In the genomic region with DNA sequence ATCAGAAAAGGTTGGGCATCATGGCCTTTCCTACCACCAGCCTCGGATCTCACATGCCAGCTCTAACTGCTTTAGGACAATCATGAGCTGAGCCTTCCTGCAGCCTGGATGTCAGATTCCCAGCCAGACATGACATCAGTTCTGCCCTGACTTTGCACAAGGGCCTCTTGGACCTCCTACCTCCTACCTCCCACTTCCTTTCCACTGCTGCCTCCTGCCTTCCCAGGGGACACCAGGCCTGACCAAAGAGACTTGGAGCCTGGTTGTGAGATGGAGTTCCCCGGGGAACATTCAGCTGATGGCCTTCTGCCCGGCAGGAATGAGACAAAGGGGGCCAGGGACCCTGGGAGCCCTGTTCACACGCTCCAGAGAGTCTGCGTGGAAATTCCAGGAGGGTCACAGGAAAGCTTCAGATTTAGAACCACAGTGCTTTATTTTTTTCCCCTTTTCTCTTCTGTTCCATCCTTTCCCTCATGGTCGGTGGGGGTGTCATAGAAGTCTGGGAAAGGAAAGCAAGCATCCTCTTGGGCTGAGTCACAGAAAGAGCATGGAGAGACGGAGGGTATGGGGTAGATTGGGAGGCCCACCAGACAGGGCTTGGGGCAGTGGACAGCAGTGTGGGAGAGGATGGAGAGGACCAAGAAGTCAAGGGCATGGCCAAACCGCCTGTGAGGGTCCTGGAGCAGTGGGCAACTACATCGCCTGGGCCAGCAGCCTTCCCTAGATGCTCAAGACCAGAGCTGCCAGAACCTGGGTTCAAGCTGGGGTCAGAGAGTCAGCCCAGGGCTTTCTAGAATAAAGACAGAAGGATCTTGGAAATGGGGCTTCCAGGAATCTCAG, we compare ENCODE assay signal across 15 cellular contexts. TPM values are rescaled to one million over a fixed set of nuclear protein-coding genes. Genes with fewer than 3 reads are reported as not detected.
DNase-seq lines count a peak whose midpoint lies in the region; ATAC-seq and TF ChIP-seq lines count a peak whose summit lies in the region.
"Had no signal": no experiment of that assay in that cellular context is flagged by ENCODE, and none has a peak within 500 bp of the region (broad histone marks: within the 10 kb centered on the region; RNA-seq: fewer than 3 reads in every experiment).

No MANE protein-coding gene starts in this region.

- H3K4me3 Mint-ChIP-seq in activated T-helper 1 cell treated with anti-CD3 and anti-CD28 coated beads, Interleukin-12 subunit alpha, Interleukin-12 subunit beta, Interleukin-2, Interleukin-4 antibody, amounts not matched to agents 30 ng/mL and 10 ng/mL and 1 ng/mL, durations not matched to agents 14 hours and 24 hours and 36 hours: no peak overlapping the region

- peak overlapping the region; percentile 87 for H3K27ac ChIP-seq in muscle layer of duodenum (ENCODE audit: low read length)
- peak overlapping the region; percentile 7 for H3K27ac ChIP-seq in upper lobe of right lung

- no peaks in the 10 kb centered on the region for H3K4me1 Mint-ChIP-seq in activated T-helper 1 cell treated with anti-CD3 and anti-CD28 coated beads, Interleukin-12 subunit alpha, Interleukin-12 subunit beta, Interleukin-2, Interleukin-4 antibody, amounts not matched to agents 30 ng/mL and 10 ng/mL and 1 ng/mL, durations not matched to agents 14 hours and 24 hours and 36 hours (ENCODE audit: low read depth)

- DNase-seq in SK-N-DZ (ENCODE audit: low spot score): peak; percentile 67
- DNase-seq in fibroblast of pulmonary artery (ENCODE audit: low read depth): peak; percentile 94
- DNase-seq in upper lobe of right lung: no peak
- DNase-seq in activated T-helper 1 cell treated with anti-CD3 and anti-CD28 coated beads, Interleukin-12 subunit alpha, Interleukin-12 subunit beta, Interleukin-2, Interleukin-4 antibody, amounts not matched to agents 30 ng/mL and 10 ng/mL and 1 ng/mL, durations not matched to agents 14 hours and 24 hours and 36 hours (ENCODE audit: low spot score): no peak
- no peak for DNase-seq in SW480 (ENCODE audit: low spot score)
- DNase-seq in NK-92 (lab: John Stamatoyannopoulos, UW; ENCODE audit: unreplicated experiment): no peak
- DNase-seq: activated CD4-positive, CD25-positive, alpha-beta regulatory T cell treated with anti-CD3 and anti-CD28 coated beads, Interleukin-2, amount 50 U/mL, for 72 hours; activated gamma-delta T cell; nucleus accumbens; SHP77; stimulated activated CD4-positive, alpha-beta T cell treated with anti-CD3 and anti-CD28 coated beads, Interleukin-4, amount 100 ng/mL, for 4 hours had no signal

- peaks cover 8% of the 10 kb centered on the region for H3K27me3 Mint-ChIP-seq in activated T-helper 1 cell treated with anti-CD3 and anti-CD28 coated beads, Interleukin-12 subunit alpha, Interleukin-12 subunit beta, Interleukin-2, Interleukin-4 antibody, amounts not matched to agents 30 ng/mL and 10 ng/mL and 1 ng/mL, durations not matched to agents 14 hours and 24 hours and 36 hours (ENCODE audit: insufficient read depth)

- no peaks in the 10 kb centered on the region for H3K9me3 ChIP-seq in muscle layer of duodenum (ENCODE audit: control insufficient read depth in 1 of 2, low read length in 2 of 2)
- H3K9me3 ChIP-seq in upper lobe of right lung: no peaks in the 10 kb centered on the region

- no peak for TF ChIP-seq CTCF in fibroblast of pulmonary artery (IDR thresholded peaks at IDR 0.05; ENCODE audit: low read length, missing control alignments)
- TF ChIP-seq CTCF in upper lobe of right lung (IDR thresholded peaks at IDR 0.05): no peak

- H3K27me3 ChIP-seq in muscle layer of duodenum (ENCODE audit: low read depth, low read length) (no peaks in the 10 kb centered on the region), upper lobe of right lung (no peaks in the 10 kb centered on the region)

- ATAC-seq in upper lobe of right lung (no peak), GM18868 (IDR thresholded peaks at IDR 0.05; ENCODE audit: unreplicated experiment) (no peak)

- H3K4me1 ChIP-seq in muscle layer of duodenum (ENCODE audit: control insufficient read depth in 1 of 2, insufficient read depth in 2 of 2, low read length in 2 of 2) (peaks cover 0 to 49% of the 10 kb centered on the region in 2 donors), upper lobe of right lung (peaks cover 41% of the 10 kb centered on the region)

- no peaks in the 10 kb centered on the region for H3K9me3 Mint-ChIP-seq in activated T-helper 1 cell treated with anti-CD3 and anti-CD28 coated beads, Interleukin-12 subunit alpha, Interleukin-12 subunit beta, Interleukin-2, Interleukin-4 antibody, amounts not matched to agents 30 ng/mL and 10 ng/mL and 1 ng/mL, durations not matched to agents 14 hours and 24 hours and 36 hours

- H3K27ac Mint-ChIP-seq in activated T-helper 1 cell treated with anti-CD3 and anti-CD28 coated beads, Interleukin-12 subunit alpha, Interleukin-12 subunit beta, Interleukin-2, Interleukin-4 antibody, amounts not matched to agents 30 ng/mL and 10 ng/mL and 1 ng/mL, durations not matched to agents 14 hours and 24 hours and 36 hours: no peak overlapping the region

- no peak overlapping the region for H3K4me3 ChIP-seq in fibroblast of pulmonary artery (replicated peaks; ENCODE audit: low read depth, low read length)
- H3K4me3 ChIP-seq in muscle layer of duodenum (ENCODE audit: low read depth in 1 of 2, low read length in 2 of 2): peak overlapping the region; percentile 39 to 76
- no peak overlapping the region for H3K4me3 ChIP-seq in upper lobe of right lung

- peaks cover 12 to 35% of the 10 kb centered on the region in 2 donors for H3K36me3 ChIP-seq in muscle layer of duodenum (ENCODE audit: control insufficient read depth in 1 of 2, insufficient read depth in 2 of 2, low read length in 2 of 2)
- H3K36me3 ChIP-seq in upper lobe of right lung: peaks cover 6% of the 10 kb centered on the region

- intact Hi-C loops in upper lobe of right lung (cut with DNase I): no loop called here
- intact Hi-C loops in activated T-helper 1 cell treated with anti-CD3 and anti-CD28 coated beads, Interleukin-12 subunit alpha, Interleukin-12 subunit beta, Interleukin-2, Interleukin-4 antibody, amounts not matched to agents 30 ng/mL and 10 ng/mL and 1 ng/mL, durations not matched to agents 14 hours and 24 hours and 36 hours (cut with micrococcal nuclease): no loop called here

- no peaks in the 10 kb centered on the region for H3K36me3 Mint-ChIP-seq in activated T-helper 1 cell treated with anti-CD3 and anti-CD28 coated beads, Interleukin-12 subunit alpha, Interleukin-12 subunit beta, Interleukin-2, Interleukin-4 antibody, amounts not matched to agents 30 ng/mL and 10 ng/mL and 1 ng/mL, durations not matched to agents 14 hours and 24 hours and 36 hours (ENCODE audit: low read depth)

RNA-seq across cellular contexts. Expression of a gene that starts 35.5 kb away (rescaled TPM):
- polyA plus RNA-seq in SK-N-DZ (2014; cell fraction: cytosol; rRNA removed): 1.9 and 2.3 TPM in 2 replicates
- polyA plus RNA-seq in SK-N-DZ (2014; cell fraction: nucleus; rRNA removed): 0.50 and 4.4 TPM in 2 replicates
- not detected for total RNA-seq in upper lobe of right lung
- total RNA-seq in activated T-helper 1 cell treated with anti-CD3 and anti-CD28 coated beads, Interleukin-12 subunit alpha, Interleukin-12 subunit beta, Interleukin-2, Interleukin-4 antibody, amounts not matched to agents 30 ng/mL and 10 ng/mL and 1 ng/mL, durations not matched to agents 14 hours and 24 hours and 36 hours: not detected in 2 replicates
- total RNA-seq: NCI-H460, subcutaneous adipose tissue had no signal

RNA-seq across cellular contexts. Expression of a gene that starts 56.8 kb away (rescaled TPM):
- polyA plus RNA-seq in SK-N-DZ (2014; cell fraction: cytosol; rRNA removed): 35.5 and 36.3 TPM in 2 replicates
- polyA plus RNA-seq in SK-N-DZ (2014; cell fraction: nucleus; rRNA removed): 32.9 and 42.1 TPM in 2 replicates
- 6.6 TPM for total RNA-seq in upper lobe of right lung
- total RNA-seq in activated T-helper 1 cell treated with anti-CD3 and anti-CD28 coated beads, Interleukin-12 subunit alpha, Interleukin-12 subunit beta, Interleukin-2, Interleukin-4 antibody, amounts not matched to agents 30 ng/mL and 10 ng/mL and 1 ng/mL, durations not matched to agents 14 hours and 24 hours and 36 hours: 21.9 and 23.4 TPM in 2 replicates

Comparison
In these comparisons a context has a peak if more than half of its experiments do, and no peak if none do; other contexts are left out.
1. DNase-seq: peak in SK-N-DZ (single experiment) and fibroblast of pulmonary artery (single experiment); none in upper lobe of right lung (single experiment), activated T-helper 1 cell treated with anti-CD3 and anti-CD28 coated beads, Interleukin-12 subunit alpha, Interleukin-12 subunit beta, Interleukin-2, Interleukin-4 antibody, amounts not matched to agents 30 ng/mL and 10 ng/mL and 1 ng/mL, durations not matched to agents 14 hours and 24 hours and 36 hours (single experiment), SW480 (single experiment) and NK-92 (single experiment).
2. H3K4me3 ChIP-seq: peak in muscle layer of duodenum (2 of 2); none in fibroblast of pulmonary artery (single experiment) and upper lobe of right lung (single experiment).